In genomic region chr3:28348637-28349396, GRCh38 we compare ENCODE assay signal across 8 cellular contexts. TPM values are rescaled to one million over a fixed set of nuclear protein-coding genes. Genes with fewer than 3 reads are reported as not detected.
A peak's percentile ranks its signal among the peaks of the same experiment; 100 is the strongest.
DNase-seq lines count a peak whose midpoint lies in the region; ATAC-seq and TF ChIP-seq lines count a peak whose summit lies in the region.

AZI2 (minus strand) TSS chr3:28348824; CDS start chr3:28340617, 8,207 bp downstream.
ZCWPW2 (plus strand) TSS chr3:28348721; CDS start chr3:28413069, 64,348 bp downstream.

- H3K27ac Mint-ChIP-seq in activated CD4-positive, alpha-beta T cell treated with anti-CD3 and anti-CD28 coated beads for 36 hours = peak within 1 kb of the TSS; percentile 98

- POLR2A ChIA-PET in activated CD4-positive, alpha-beta T cell treated with anti-CD3 and anti-CD28 coated beads for 36 hours (lab: Charles Lee) = interaction anchor here (0.7 to 2.3 kb wide), 4 partner anchors 22 to 1223 kb away, joined by 3 to 12 read pairs (median 3); partner anchors contain the start of gene SLC4A7

- no peaks in the 10 kb centered on the region for H3K4me1 ChIP-seq in BE2C

- no peaks in the 10 kb centered on the region for H3K27me3 ChIP-seq in BE2C
- no peaks in the 10 kb centered on the region for H3K27me3 ChIP-seq in layer of hippocampus (ENCODE audit: control insufficient read depth, insufficient read depth, low read length)

- TF ChIP-seq POLR2A in GM19193 (IDR thresholded peaks at IDR 0.05; ENCODE audit: extremely low read depth, insufficient read depth, insufficient read length) = peak; percentile 71

- H3K36me3 ChIP-seq in BE2C = no peaks in the 10 kb centered on the region

- H3K36me3 Mint-ChIP-seq in activated CD4-positive, alpha-beta T cell treated with anti-CD3 and anti-CD28 coated beads for 36 hours (ENCODE audit: low read depth) = peaks cover 29% of the 10 kb centered on the region

- peak within 1 kb of the TSS; percentile 78 for H3K4me3 ChIP-seq in BE2C (ENCODE audit: low read depth, low read length)

- DNase-seq in BE2C (peak; percentile 93), NCI-H510A (lab: John Stamatoyannopoulos, UW) (peak; percentile 80)
- peak; percentile 96 for DNase-seq in activated CD4-positive, alpha-beta T cell treated with anti-CD3 and anti-CD28 coated beads for 36 hours
- peak; percentile 85 to 90 for DNase-seq in stimulated activated CD4-positive, alpha-beta T cell treated with anti-CD3 and anti-CD28 coated beads, Interleukin-1b, Interleukin-23, amount 100 ng/mL, for 4 hours (ENCODE audit: low read depth in 2 of 2)

- CTCF ChIA-PET in activated CD4-positive, alpha-beta T cell treated with anti-CD3 and anti-CD28 coated beads for 36 hours (lab: Charles Lee) = interaction anchor here (0.6 to 1.9 kb wide), 7 partner anchors 9 to 1205 kb away, joined by 3 to 15 read pairs (median 5); no protein-coding TSS in a partner anchor

- H3K9me3 ChIP-seq in BE2C = no peaks in the 10 kb centered on the region

- peak within 1 kb of the TSS; percentile 95 for H3K27ac ChIP-seq in cingulate gyrus (ENCODE audit: low read depth, low read length)
- H3K27ac ChIP-seq in layer of hippocampus (ENCODE audit: low read depth, low read length) = peak within 1 kb of the TSS; percentile 96

- no peak for TF ChIP-seq CTCF in BE2C (IDR thresholded peaks at IDR 0.05; ENCODE audit: low read depth, low read length)

- no peaks in the 10 kb centered on the region for H3K27me3 Mint-ChIP-seq in activated CD4-positive, alpha-beta T cell treated with anti-CD3 and anti-CD28 coated beads for 36 hours

- H3K4me1 Mint-ChIP-seq in activated CD4-positive, alpha-beta T cell treated with anti-CD3 and anti-CD28 coated beads for 36 hours = peaks cover 43% of the 10 kb centered on the region

- peaks cover 6% of the 10 kb centered on the region for H3K9me3 Mint-ChIP-seq in activated CD4-positive, alpha-beta T cell treated with anti-CD3 and anti-CD28 coated beads for 36 hours (ENCODE audit: low read depth)

- H3K4me3 Mint-ChIP-seq in activated CD4-positive, alpha-beta T cell treated with anti-CD3 and anti-CD28 coated beads for 36 hours = peak within 1 kb of the TSS; percentile 98

- intact Hi-C loops in activated CD4-positive, alpha-beta T cell treated with anti-CD3 and anti-CD28 coated beads for 36 hours (cut with DNase I, micrococcal nuclease) = loop anchor here (1.0 to 10.0 kb wide), 12 partner anchors 22 to 982 kb away; partner anchors contain the start of genes CMC1 (in 2 of the 2), SLC4A7 (in 2 of the 2) and NEK10 (in 1 of the 2)

- ATAC-seq in HG03439 (IDR thresholded peaks at IDR 0.05; ENCODE audit: unreplicated experiment) = peak; percentile 91
- peak; percentile 87 for ATAC-seq in activated CD4-positive, alpha-beta T cell treated with anti-CD3 and anti-CD28 coated beads for 36 hours

RNA-seq across cellular contexts. Expression of gene AZI2, which starts in this region (rescaled TPM):
- polyA plus RNA-seq in BE2C (2012; ENCODE audit: insufficient read depth, insufficient read length, low read depth) = 20.8 TPM
- total RNA-seq in activated CD4-positive, alpha-beta T cell treated with anti-CD3 and anti-CD28 coated beads for 36 hours = 10 to 100 TPM; 52.3 to 78.8 TPM

RNA-seq across cellular contexts. Expression of gene ZCWPW2, which starts in this region (rescaled TPM):
- not detected for polyA plus RNA-seq in BE2C (2012; ENCODE audit: insufficient read depth, insufficient read length, low read depth)
- under 1 TPM; 0.37 to 0.39 TPM for total RNA-seq in activated CD4-positive, alpha-beta T cell treated with anti-CD3 and anti-CD28 coated beads for 36 hours

Comparison
In these comparisons a context has a peak if more than half of its experiments do, and no peak if none do; other contexts are left out.
1. Peak in every context shown above with its lines: DNase-seq, ATAC-seq, H3K4me3 ChIP-seq and H3K27ac ChIP-seq.